Comparison of ENCODE assay signal across 6 cellular contexts in the genomic region with DNA sequence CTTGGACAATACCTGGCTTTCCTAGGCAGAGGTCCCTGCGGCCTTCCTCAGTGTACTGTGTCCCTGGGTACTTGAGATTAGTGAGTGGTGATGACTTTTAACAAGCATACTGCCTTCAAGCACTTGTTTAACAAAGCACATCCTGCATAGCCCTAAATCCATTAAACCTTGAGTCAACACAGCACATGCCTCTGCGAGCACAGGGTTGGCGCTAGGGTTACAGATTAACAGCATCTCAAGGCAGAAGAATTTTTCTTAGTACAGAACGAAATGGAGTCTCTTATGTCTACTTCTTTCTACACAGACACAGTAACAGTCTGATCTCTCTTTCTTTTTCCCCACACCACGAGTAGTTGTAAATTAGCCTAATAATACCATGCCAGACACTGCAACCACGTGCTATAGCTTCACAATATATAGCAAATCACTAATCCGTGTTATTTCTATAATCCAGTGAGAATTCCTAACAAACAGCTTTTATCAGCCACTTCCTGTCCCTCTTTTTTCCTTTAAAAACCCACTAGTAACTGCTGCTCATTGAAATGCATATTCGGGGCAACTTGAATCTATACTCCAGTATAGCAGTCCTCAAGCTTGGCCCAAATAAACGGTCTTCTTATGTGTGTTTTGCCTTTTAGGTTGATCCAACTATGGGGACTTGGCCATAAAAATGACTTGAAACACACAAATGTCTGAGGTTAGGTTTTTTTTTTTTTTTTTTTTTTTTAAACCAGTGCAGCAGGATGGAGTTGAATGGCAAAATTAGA.
A peak's percentile ranks its signal among the peaks of the same experiment; 100 is the strongest.
DNase-seq lines count a peak whose midpoint lies in the region; ATAC-seq, FAIRE-seq and TF ChIP-seq lines count a peak whose summit lies in the region.
"Not testable (repeated sequence)": the region's sequence is repeated elsewhere in the genome, so short reads cannot be mapped to it uniquely, and the experiment has no call there.

No MANE protein-coding gene starts in this region.

- H3K36me3 ChIP-seq in bronchial epithelial cell (ENCODE audit: control insufficient read depth, insufficient read depth, low read length); left lung; pancreas: not testable (repeated sequence)

- not testable (repeated sequence) for TF ChIP-seq CTCF in bronchial epithelial cell (IDR thresholded peaks at IDR 0.05; ENCODE audit: insufficient read depth, low read length, severe bottlenecking); left lung (IDR thresholded peaks at IDR 0.05); pancreas (IDR thresholded peaks at IDR 0.05)

- WGBS in pancreas, 2 donors: no CpG with 5 or more reads among the region's 9 CpGs

- H3K4me1 ChIP-seq in left lung, pancreas: not testable (repeated sequence)

- not testable (repeated sequence) for DNase-seq in RCC 7860 (ENCODE audit: low spot score); bronchial epithelial cell (ENCODE audit: low read depth); left lung; pancreas; urothelium cell line (ENCODE audit: low spot score)

- H3K4me3 ChIP-seq in bronchial epithelial cell (ENCODE audit: low read depth, low read length); left lung; pancreas: not testable (repeated sequence)

- FAIRE-seq in RCC 7860 (lab: Jason Lieb, UNC) (peak; percentile 87), bronchial epithelial cell (lab: Jason Lieb, UNC) (peak; percentile 60), urothelium cell line (lab: Jason Lieb, UNC) (peak; percentile 46)
- not testable (repeated sequence) for FAIRE-seq in pancreas (lab: Jason Lieb, UNC)

- not testable (repeated sequence) for H3K27ac ChIP-seq in left lung, pancreas

- intact Hi-C loops in left lung (cut with DNase I); pancreas (cut with DNase I): not testable (repeated sequence)

- peak; percentile 35 for ATAC-seq in esophagus mucosa
- ATAC-seq in left lung: peak; percentile 60
- peak; percentile 39 to 65 (median 48) for ATAC-seq in pancreas

- H3K27me3 ChIP-seq in bronchial epithelial cell (ENCODE audit: control insufficient read depth, insufficient read depth, low read length); left lung; pancreas: not testable (repeated sequence)

- not testable (repeated sequence) for H3K9me3 ChIP-seq in left lung, pancreas
